In genomic region chr17:44751331-44751730, GRCh38 we compare ENCODE assay signal across 1 cellular context.
TF ChIP-seq lines count a peak whose summit lies in the region.

No MANE protein-coding gene starts in this region.

TF ChIP-seq in IMR-90, 13 proteins besides CTCF, POLR2A, EP300 and RAD21:
- no peak for TF ChIP-seq SMC3 (IDR thresholded peaks at IDR 0.05; ENCODE audit: low read depth, low read length)
- no peak for TF ChIP-seq NFE2L2 (IDR thresholded peaks at IDR 0.05; ENCODE audit: low read depth, low read length)
- TF ChIP-seq MAZ (IDR thresholded peaks at IDR 0.05; ENCODE audit: borderline replicate concordance, low read depth, low read length), result no peak
- TF ChIP-seq RCOR1 (IDR thresholded peaks at IDR 0.05; ENCODE audit: insufficient replicate concordance, low read length), result no peak
- no peak for TF ChIP-seq MAFK (IDR thresholded peaks at IDR 0.05; ENCODE audit: low read depth, low read length)
- TF ChIP-seq USF2 (IDR thresholded peaks at IDR 0.05; ENCODE audit: low read depth, low read length), result no peak
